16 cellular contexts compared by ENCODE assay signal in the genomic region with DNA sequence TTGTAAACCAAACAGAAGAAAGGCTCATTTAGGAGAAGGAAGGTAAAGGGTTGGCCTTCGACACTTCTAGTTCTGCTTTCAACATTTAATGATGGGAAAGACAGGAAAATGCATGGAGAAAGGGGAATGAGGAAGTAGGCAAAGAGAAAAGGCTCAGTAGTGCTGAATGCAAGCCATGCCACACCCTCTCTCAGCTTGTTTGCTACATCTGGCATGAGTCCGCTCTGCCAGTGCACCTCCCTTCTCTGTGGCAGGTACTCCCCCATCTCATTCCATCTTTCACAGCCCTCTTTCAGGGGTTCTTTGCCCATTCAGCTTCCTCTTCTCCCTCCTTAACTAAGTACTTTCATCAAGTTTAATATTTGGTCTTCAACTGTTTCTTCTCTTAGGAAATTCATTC.
DNase-seq lines count a peak whose midpoint lies in the region; ATAC-seq and TF ChIP-seq lines count a peak whose summit lies in the region.
"Had no signal": no experiment of that assay in that cellular context is flagged by ENCODE, and none has a peak within 500 bp of the region (broad histone marks: within the 10 kb centered on the region; RNA-seq: fewer than 3 reads in every experiment).

No MANE protein-coding gene starts in this region.

- no peak for ATAC-seq in central memory CD8-positive, alpha-beta T cell (replicated peaks; ENCODE audit: extremely low read depth, poor library complexity, severe bottlenecking)
- peak; percentile 74 to 82 for ATAC-seq in lower lobe of right lung
- ATAC-seq in GM21381 (IDR thresholded peaks at IDR 0.05; ENCODE audit: unreplicated experiment): no peak
- ATAC-seq: Panc1 had no signal

- H3K4me1 ChIP-seq in lower lobe of right lung: peaks cover 82% of the 10 kb centered on the region

- TF ChIP-seq CTCF in lower lobe of right lung (IDR thresholded peaks at IDR 0.05): no peak

- no peaks in the 10 kb centered on the region for H3K9me3 Mint-ChIP-seq in central memory CD8-positive, alpha-beta T cell
- H3K9me3 Mint-ChIP-seq: IgD-negative memory B cell, memory B cell had no signal

- no peaks in the 10 kb centered on the region for H3K27me3 ChIP-seq in lower lobe of right lung (ENCODE audit: low read depth)
- H3K27me3 ChIP-seq: sigmoid colon had no signal

- H3K27me3 Mint-ChIP-seq in central memory CD8-positive, alpha-beta T cell: no peaks in the 10 kb centered on the region
- H3K27me3 Mint-ChIP-seq: IgD-negative memory B cell, memory B cell had no signal

- H3K27ac Mint-ChIP-seq in central memory CD8-positive, alpha-beta T cell (ENCODE audit: low read depth): peak overlapping the region; percentile 18
- H3K27ac Mint-ChIP-seq: memory B cell had no signal

- H3K4me1 Mint-ChIP-seq in central memory CD8-positive, alpha-beta T cell: peaks cover 66% of the 10 kb centered on the region

- DNase-seq in CD1c-positive myeloid dendritic cell (ENCODE audit: extremely low spot score) (peak; percentile 41), DMS53 treated with DMSO at 0.1 percent for 48 hours (lab: John Stamatoyannopoulos, UW; ENCODE audit: unreplicated experiment) (peak; percentile 8), lower lobe of right lung (no peak), NCI-H1436 treated with DMSO at 0.1 percent for 48 hours (lab: John Stamatoyannopoulos, UW) (no peak), NCI-H345 (lab: John Stamatoyannopoulos, UW) (no peak)
- DNase-seq in central memory CD8-positive, alpha-beta T cell (ENCODE audit: low spot score in 2 of 2): no peak
- DNase-seq in central memory CD4-positive, alpha-beta T cell: no peak
- DNase-seq: activated gamma-delta T cell; NCI-H524 treated with DMSO at 0.1 percent for 48 hours; sigmoid colon; stimulated activated CD4-positive, alpha-beta T cell treated with anti-CD3 and anti-CD28 coated beads, Interleukin-4, amount 100 ng/mL, for 4 hours had no signal

- no peak overlapping the region for H3K4me3 ChIP-seq in lower lobe of right lung
- H3K4me3 ChIP-seq: sigmoid colon had no signal

- no peak overlapping the region for H3K4me3 Mint-ChIP-seq in central memory CD8-positive, alpha-beta T cell
- H3K4me3 Mint-ChIP-seq: IgD-negative memory B cell, memory B cell, neural crest cell had no signal

- no peaks in the 10 kb centered on the region for H3K9me3 ChIP-seq in lower lobe of right lung
- H3K9me3 ChIP-seq: sigmoid colon had no signal

- peak overlapping the region; percentile 44 for H3K27ac ChIP-seq in lower lobe of right lung

- H3K36me3 Mint-ChIP-seq in central memory CD8-positive, alpha-beta T cell (ENCODE audit: insufficient read depth): peaks cover 6% of the 10 kb centered on the region

- no peaks in the 10 kb centered on the region for H3K36me3 ChIP-seq in lower lobe of right lung
- H3K36me3 ChIP-seq: sigmoid colon had no signal

- intact Hi-C loops in lower lobe of right lung (cut with DNase I): no loop called here

Comparison
In these comparisons a context has a peak if more than half of its experiments do, and no peak if none do; other contexts are left out.
1. DNase-seq: peak in CD1c-positive myeloid dendritic cell (single experiment) and DMS53 treated with DMSO at 0.1 percent for 48 hours (single experiment); none in central memory CD8-positive, alpha-beta T cell (0 of 2), lower lobe of right lung (single experiment), NCI-H1436 treated with DMSO at 0.1 percent for 48 hours (single experiment), central memory CD4-positive, alpha-beta T cell (single experiment) and NCI-H345 (single experiment).
2. ATAC-seq: peak in lower lobe of right lung (2 of 2); none in central memory CD8-positive, alpha-beta T cell (single experiment) and GM21381 (single experiment).